Comparison of ENCODE assay signal across 1 cellular context in genomic region chr11:85951428-85952107, GRCh38.
TF ChIP-seq lines count a peak whose summit lies in the region.

No MANE protein-coding gene starts in this region.

TF ChIP-seq in K562, 482 proteins besides CTCF, POLR2A, EP300 and RAD21 (continued from another document):
- TF ChIP-seq, protein P1, sequence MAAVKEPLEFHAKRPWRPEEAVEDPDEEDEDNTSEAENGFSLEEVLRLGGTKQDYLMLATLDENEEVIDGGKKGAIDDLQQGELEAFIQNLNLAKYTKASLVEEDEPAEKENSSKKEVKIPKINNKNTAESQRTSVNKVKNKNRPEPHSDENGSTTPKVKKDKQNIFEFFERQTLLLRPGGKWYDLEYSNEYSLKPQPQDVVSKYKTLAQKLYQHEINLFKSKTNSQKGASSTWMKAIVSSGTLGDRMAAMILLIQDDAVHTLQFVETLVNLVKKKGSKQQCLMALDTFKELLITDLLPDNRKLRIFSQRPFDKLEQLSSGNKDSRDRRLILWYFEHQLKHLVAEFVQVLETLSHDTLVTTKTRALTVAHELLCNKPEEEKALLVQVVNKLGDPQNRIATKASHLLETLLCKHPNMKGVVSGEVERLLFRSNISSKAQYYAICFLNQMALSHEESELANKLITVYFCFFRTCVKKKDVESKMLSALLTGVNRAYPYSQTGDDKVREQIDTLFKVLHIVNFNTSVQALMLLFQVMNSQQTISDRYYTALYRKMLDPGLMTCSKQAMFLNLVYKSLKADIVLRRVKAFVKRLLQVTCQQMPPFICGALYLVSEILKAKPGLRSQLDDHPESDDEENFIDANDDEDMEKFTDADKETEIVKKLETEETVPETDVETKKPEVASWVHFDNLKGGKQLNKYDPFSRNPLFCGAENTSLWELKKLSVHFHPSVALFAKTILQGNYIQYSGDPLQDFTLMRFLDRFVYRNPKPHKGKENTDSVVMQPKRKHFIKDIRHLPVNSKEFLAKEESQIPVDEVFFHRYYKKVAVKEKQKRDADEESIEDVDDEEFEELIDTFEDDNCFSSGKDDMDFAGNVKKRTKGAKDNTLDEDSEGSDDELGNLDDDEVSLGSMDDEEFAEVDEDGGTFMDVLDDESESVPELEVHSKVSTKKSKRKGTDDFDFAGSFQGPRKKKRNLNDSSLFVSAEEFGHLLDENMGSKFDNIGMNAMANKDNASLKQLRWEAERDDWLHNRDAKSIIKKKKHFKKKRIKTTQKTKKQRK (IDR thresholded peaks at IDR 0.05; ENCODE audit: borderline replicate concordance, low read depth, low read length): no peak
- TF ChIP-seq POLR2G (IDR thresholded peaks at IDR 0.05; ENCODE audit: low read depth, low read length): peak; percentile 35; the same call in 1 of the 2 replicates
- TF ChIP-seq MBD2 (IDR thresholded peaks at IDR 0.05; ENCODE audit: borderline replicate concordance, low read depth): no peak
- TF ChIP-seq RBM39 (optimal IDR thresholded peaks at IDR 0.05; ENCODE audit: low read depth, low read length): no peak
- TF ChIP-seq GTF2B (IDR thresholded peaks at IDR 0.05; ENCODE audit: extremely low read depth, insufficient read length): no peak
- TF ChIP-seq, protein P2, sequence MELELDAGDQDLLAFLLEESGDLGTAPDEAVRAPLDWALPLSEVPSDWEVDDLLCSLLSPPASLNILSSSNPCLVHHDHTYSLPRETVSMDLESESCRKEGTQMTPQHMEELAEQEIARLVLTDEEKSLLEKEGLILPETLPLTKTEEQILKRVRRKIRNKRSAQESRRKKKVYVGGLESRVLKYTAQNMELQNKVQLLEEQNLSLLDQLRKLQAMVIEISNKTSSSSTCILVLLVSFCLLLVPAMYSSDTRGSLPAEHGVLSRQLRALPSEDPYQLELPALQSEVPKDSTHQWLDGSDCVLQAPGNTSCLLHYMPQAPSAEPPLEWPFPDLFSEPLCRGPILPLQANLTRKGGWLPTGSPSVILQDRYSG (tag; conservative IDR thresholded peaks at IDR 0.05; ENCODE audit: low read depth): no peak
- 0 out of 2 replicates have a peak, but pooled peaks have one; percentile 10 for TF ChIP-seq ZNF57 (CRISPR knock-in tag; IDR thresholded peaks at IDR 0.05)
- TF ChIP-seq POLR2B (IDR thresholded peaks at IDR 0.05; ENCODE audit: low read depth, partially characterized antibody): peak; percentile 20
- TF ChIP-seq ZFP30 (CRISPR knock-in tag; IDR thresholded peaks at IDR 0.05; ENCODE audit: borderline replicate concordance): no peak
- TF ChIP-seq, protein P3, sequence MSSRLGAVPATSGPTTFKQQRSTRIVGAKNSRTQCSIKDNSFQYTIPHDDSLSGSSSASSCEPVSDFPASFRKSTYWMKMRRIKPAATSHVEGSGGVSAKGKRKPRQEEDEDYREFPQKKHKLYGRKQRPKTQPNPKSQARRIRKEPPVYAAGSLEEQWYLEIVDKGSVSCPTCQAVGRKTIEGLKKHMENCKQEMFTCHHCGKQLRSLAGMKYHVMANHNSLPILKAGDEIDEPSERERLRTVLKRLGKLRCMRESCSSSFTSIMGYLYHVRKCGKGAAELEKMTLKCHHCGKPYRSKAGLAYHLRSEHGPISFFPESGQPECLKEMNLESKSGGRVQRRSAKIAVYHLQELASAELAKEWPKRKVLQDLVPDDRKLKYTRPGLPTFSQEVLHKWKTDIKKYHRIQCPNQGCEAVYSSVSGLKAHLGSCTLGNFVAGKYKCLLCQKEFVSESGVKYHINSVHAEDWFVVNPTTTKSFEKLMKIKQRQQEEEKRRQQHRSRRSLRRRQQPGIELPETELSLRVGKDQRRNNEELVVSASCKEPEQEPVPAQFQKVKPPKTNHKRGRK (tag; IDR thresholded peaks at IDR 0.05): no peak
- TF ChIP-seq ZNF717 (CRISPR knock-in tag; IDR thresholded peaks at IDR 0.05): 0 out of 2 replicates have a peak, but pooled peaks have one; percentile 10
- TF ChIP-seq GTF3C2 (IDR thresholded peaks at IDR 0.05; ENCODE audit: borderline replicate concordance, extremely low read depth, insufficient read length): no peak
- no peak for TF ChIP-seq ZNF217 (CRISPR knock-in tag; IDR thresholded peaks at IDR 0.05)
- TF ChIP-seq, protein P4, sequence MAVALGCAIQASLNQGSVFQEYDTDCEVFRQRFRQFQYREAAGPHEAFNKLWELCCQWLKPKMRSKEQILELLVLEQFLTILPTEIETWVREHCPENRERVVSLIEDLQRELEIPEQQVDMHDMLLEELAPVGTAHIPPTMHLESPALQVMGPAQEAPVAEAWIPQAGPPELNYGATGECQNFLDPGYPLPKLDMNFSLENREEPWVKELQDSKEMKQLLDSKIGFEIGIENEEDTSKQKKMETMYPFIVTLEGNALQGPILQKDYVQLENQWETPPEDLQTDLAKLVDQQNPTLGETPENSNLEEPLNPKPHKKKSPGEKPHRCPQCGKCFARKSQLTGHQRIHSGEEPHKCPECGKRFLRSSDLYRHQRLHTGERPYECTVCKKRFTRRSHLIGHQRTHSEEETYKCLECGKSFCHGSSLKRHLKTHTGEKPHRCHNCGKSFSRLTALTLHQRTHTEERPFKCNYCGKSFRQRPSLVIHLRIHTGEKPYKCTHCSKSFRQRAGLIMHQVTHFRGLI (CRISPR knock-in tag; IDR thresholded peaks at IDR 0.05): no peak
- TF ChIP-seq SMAD4 (CRISPR knock-in tag; conservative IDR thresholded peaks at IDR 0.05): no peak
- no peak for TF ChIP-seq PTTG1 (tag; IDR thresholded peaks at IDR 0.05; ENCODE audit: low read depth)
- TF ChIP-seq TAF15 (IDR thresholded peaks at IDR 0.05; ENCODE audit: low read depth, low read length): no peak
- TF ChIP-seq PHF21A (IDR thresholded peaks at IDR 0.05; ENCODE audit: borderline replicate concordance, low read depth): no peak
- TF ChIP-seq RNF219 (CRISPR knock-in tag; IDR thresholded peaks at IDR 0.05): no peak
